Comparison of ENCODE assay signal across 25 cellular contexts in the genomic region with DNA sequence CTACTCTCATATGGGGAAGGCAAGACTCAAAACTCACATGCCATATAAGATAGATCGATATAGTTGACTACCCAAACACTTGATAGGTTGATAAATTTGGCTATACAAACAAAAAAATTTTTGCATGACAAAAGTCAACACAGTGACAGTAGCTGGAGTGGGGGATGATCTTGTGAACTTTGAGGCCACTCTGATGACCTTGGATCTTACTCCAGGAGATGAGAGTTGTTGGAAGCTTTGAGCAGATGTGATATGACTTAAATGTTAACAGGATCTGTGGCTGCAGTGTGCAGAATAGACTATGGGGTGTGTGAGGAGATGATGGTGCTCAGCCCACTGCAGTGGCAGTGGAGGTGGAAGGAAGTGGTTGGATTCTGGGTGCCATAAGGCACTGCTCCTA.
"Had no signal": no experiment of that assay in that cellular context is flagged by ENCODE, and none has a peak within 500 bp of the region (broad histone marks: within the 10 kb centered on the region; RNA-seq: fewer than 3 reads in every experiment).

No MANE protein-coding gene starts in this region.

- FAIRE-seq: endometrium, islet of Langerhans, keratinocyte had no signal

- H3K27me3 ChIP-seq: colonic mucosa, esophagus squamous epithelium, gastrocnemius medialis had no signal

- H3K4me1 ChIP-seq: colonic mucosa, esophagus squamous epithelium, gastrocnemius medialis, heart right ventricle, left lung, lower lobe of right lung had no signal

- H3K27ac ChIP-seq: colonic mucosa, epithelial cell of prostate, esophagus squamous epithelium, gastrocnemius medialis, heart right ventricle, left lung, lower lobe of right lung had no signal

- H3K4me3 ChIP-seq: colonic mucosa, esophagus squamous epithelium, gastrocnemius medialis, heart right ventricle, left lung, lower lobe of right lung, mucosa of descending colon had no signal

- H3K9me3 ChIP-seq: colonic mucosa, esophagus squamous epithelium, gastrocnemius medialis, heart right ventricle, left lung, lower lobe of right lung, mucosa of descending colon had no signal

- H3K36me3 ChIP-seq: colonic mucosa, esophagus squamous epithelium, gastrocnemius medialis, heart right ventricle, left lung, lower lobe of right lung had no signal

- DNase-seq: colonic mucosa; cortex of kidney; effector CD8-positive, alpha-beta T cell; effector memory CD8-positive, alpha-beta T cell; endodermal cell; erythroblast; esophagus squamous epithelium; foreskin fibroblast; foreskin melanocyte; gastrocnemius medialis; glutamatergic neuron; head of caudate nucleus; heart right ventricle; hippocampal formation; left cardiac atrium; left lung; left ventricle myocardium superior; lower lobe of right lung; mesenchymal stem cell; mucosa of descending colon; naive B cell had no signal
